In the genomic region with DNA sequence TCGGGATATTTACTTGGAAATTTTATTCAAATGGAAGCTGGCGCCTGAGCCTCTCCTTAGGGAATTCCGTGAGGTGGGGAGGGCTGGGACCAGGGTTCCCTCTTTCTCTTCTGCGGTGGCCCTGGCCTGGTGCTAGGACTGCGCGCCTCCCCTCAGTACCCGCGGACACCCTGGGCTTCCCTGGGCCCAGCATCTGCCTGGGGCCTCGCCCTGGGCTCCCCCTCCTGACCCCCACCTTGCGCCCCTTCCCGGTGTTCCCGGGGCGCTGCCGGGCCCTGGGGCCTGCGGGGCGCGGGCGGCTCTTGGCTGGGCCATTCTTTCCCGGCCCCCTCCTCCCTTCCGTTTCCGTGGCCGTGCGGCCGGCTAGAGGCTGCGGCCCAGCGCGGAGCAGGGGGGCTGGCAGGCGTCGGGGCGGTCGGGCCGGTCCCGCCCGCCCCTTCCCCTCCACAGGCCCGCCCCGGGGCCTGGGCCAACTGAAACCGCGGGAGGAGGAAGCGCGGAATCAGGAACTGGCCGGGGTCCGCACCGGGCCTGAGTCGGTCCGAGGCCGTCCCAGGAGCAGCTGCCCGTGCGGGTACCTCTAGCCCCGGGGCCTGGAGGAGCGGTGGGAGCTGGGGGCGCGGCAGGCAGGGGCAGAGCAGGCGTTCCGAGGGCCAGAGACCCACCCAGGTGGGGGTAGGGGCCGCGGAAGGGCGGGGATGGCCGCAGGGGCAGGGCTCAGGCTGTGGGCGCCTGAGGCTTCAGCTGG, we compare ENCODE assay signal across 8 cellular contexts. TPM values are rescaled to one million over a fixed set of nuclear protein-coding genes. Genes with fewer than 3 reads are reported as not detected.
DNase-seq lines count a peak whose midpoint lies in the region; ATAC-seq and TF ChIP-seq lines count a peak whose summit lies in the region.

FES (plus strand) TSS at position 534 of the 748 bp plus-strand sequence. CDS start 542 bp downstream, outside the sequence.

- ATAC-seq in activated T-helper 17 cell treated with anti-CD3 and anti-CD28 coated beads, Interleukin-2, amount 50 U/mL, for 72 hours (replicated peaks), result peak; percentile 14
- no peak for ATAC-seq in HG02938 (IDR thresholded peaks at IDR 0.05; ENCODE audit: unreplicated experiment)

- H3K9me3 Mint-ChIP-seq in activated T-helper 17 cell treated with anti-CD3 and anti-CD28 coated beads, Interleukin-2, amount 50 U/mL, for 72 hours, result no peaks in the 10 kb centered on the region

- peaks cover 89% of the 10 kb centered on the region for H3K36me3 Mint-ChIP-seq in activated T-helper 17 cell treated with anti-CD3 and anti-CD28 coated beads, Interleukin-2, amount 50 U/mL, for 72 hours (ENCODE audit: low read depth)

- H3K27me3 Mint-ChIP-seq in activated T-helper 17 cell treated with anti-CD3 and anti-CD28 coated beads, Interleukin-2, amount 50 U/mL, for 72 hours, result no peaks in the 10 kb centered on the region

- peak within 1 kb of the TSS; percentile 98 for H3K27ac ChIP-seq in left ventricle myocardium inferior (replicated peaks)

- intact Hi-C loops in left ventricle myocardium inferior (cut with micrococcal nuclease), result no loop called here

- H3K4me3 ChIP-seq in left ventricle myocardium inferior, result peak within 1 kb of the TSS; percentile 81

- peak; percentile 20 for DNase-seq in activated CD4-positive, alpha-beta T cell treated with anti-CD3 and anti-CD28 coated beads for 48 hours
- DNase-seq in activated CD4-positive, alpha-beta T cell treated with anti-CD3 and anti-CD28 coated beads, Interleukin-2, amount 50 U/mL, for 4 hours, result no peak
- DNase-seq in left ventricle myocardium inferior (peak; percentile 81), pulmonary artery endothelial cell (ENCODE audit: low read depth, low spot score) (no peak), COLO829 (ENCODE audit: low spot score) (no peak)
- no peak for DNase-seq in activated effector memory CD4-positive, alpha-beta T cell treated with anti-CD3 and anti-CD28 coated beads, Interleukin-2, amount 50 U/mL, for 16 hours

- no peaks in the 10 kb centered on the region for H3K27me3 ChIP-seq in left ventricle myocardium inferior (ENCODE audit: low read depth)

- H3K4me3 Mint-ChIP-seq in activated T-helper 17 cell treated with anti-CD3 and anti-CD28 coated beads, Interleukin-2, amount 50 U/mL, for 72 hours, result peak within 1 kb of the TSS; percentile 40

- H3K36me3 ChIP-seq in left ventricle myocardium inferior, result peaks cover 51% of the 10 kb centered on the region

- TF ChIP-seq CTCF in left ventricle myocardium inferior (IDR thresholded peaks at IDR 0.05; ENCODE audit: borderline replicate concordance), result no peak

- peak within 1 kb of the TSS; percentile 85 for H3K27ac Mint-ChIP-seq in activated T-helper 17 cell treated with anti-CD3 and anti-CD28 coated beads, Interleukin-2, amount 50 U/mL, for 72 hours

- H3K4me1 ChIP-seq in left ventricle myocardium inferior, result peaks cover 60% of the 10 kb centered on the region

- peaks cover 5% of the 10 kb centered on the region for H3K4me1 Mint-ChIP-seq in activated T-helper 17 cell treated with anti-CD3 and anti-CD28 coated beads, Interleukin-2, amount 50 U/mL, for 72 hours

- no peaks in the 10 kb centered on the region for H3K9me3 ChIP-seq in left ventricle myocardium inferior (replicated peaks)

RNA-seq across cellular contexts. Expression of gene FES, which starts in this region (rescaled TPM):
- total RNA-seq in activated T-helper 17 cell treated with anti-CD3 and anti-CD28 coated beads, Interleukin-2, amount 50 U/mL, for 72 hours, result 100 to 1,000 TPM in 1 of 2 donors, 10 to 100 TPM in 1; 98.5 to 122 TPM
- total RNA-seq in left ventricle myocardium inferior (11.9 TPM), pulmonary artery endothelial cell (60.5 and 76.2 TPM in 2 replicates)

Comparison
In these comparisons a context has a peak if more than half of its experiments do, and no peak if none do; other contexts are left out.
1. DNase-seq: peak in activated CD4-positive, alpha-beta T cell treated with anti-CD3 and anti-CD28 coated beads for 48 hours (single experiment) and left ventricle myocardium inferior (single experiment); none in activated CD4-positive, alpha-beta T cell treated with anti-CD3 and anti-CD28 coated beads, Interleukin-2, amount 50 U/mL, for 4 hours (0 of 2), pulmonary artery endothelial cell (single experiment), activated effector memory CD4-positive, alpha-beta T cell treated with anti-CD3 and anti-CD28 coated beads, Interleukin-2, amount 50 U/mL, for 16 hours (single experiment) and COLO829 (single experiment).